Comparison of ENCODE assay signal across 19 cellular contexts in genomic region chr1:226397011-226397926, GRCh38. TPM values are rescaled to one million over a fixed set of nuclear protein-coding genes. Genes with fewer than 3 reads are reported as not detected.
DNase-seq lines count a peak whose midpoint lies in the region; ATAC-seq, FAIRE-seq and TF ChIP-seq lines count a peak whose summit lies in the region.
"Had no signal": no experiment of that assay in that cellular context is flagged by ENCODE, and none has a peak within 500 bp of the region (broad histone marks: within the 10 kb centered on the region; RNA-seq: fewer than 3 reads in every experiment).

No MANE protein-coding gene starts in this region.

- H3K36me3 Mint-ChIP-seq in activated T-cell treated with anti-CD3 and anti-CD28 coated beads, Interleukin-2, amount 50 U/mL, for 4 hours (ENCODE audit: insufficient read depth), result peaks cover 52% of the 10 kb centered on the region

- peaks cover 9% of the 10 kb centered on the region for H3K79me1 ChIP-seq in H1 (ENCODE audit: low read depth, low read length)

- no peak overlapping the region for H2AFZ ChIP-seq in H1 (ENCODE audit: low read length)

- H3K4ac ChIP-seq in H1 (replicated peaks; ENCODE audit: insufficient read length, low read depth, low read length), result no peak overlapping the region

- H3K23me2 ChIP-seq in H1 (ENCODE audit: low read depth, low read length), result no peaks in the 10 kb centered on the region

- no peak for TF ChIP-seq RAD21 in H1 (IDR thresholded peaks at IDR 0.05 in 1 of 2, conservative IDR thresholded peaks at IDR 0.05 in 1 of 2; ENCODE audit: low read depth in 2 of 2, low read length in 2 of 2)
- no peak for TF ChIP-seq RAD21 in liver (IDR thresholded peaks at IDR 0.05)

- no peak overlapping the region for H3K4me2 ChIP-seq in H1 (ENCODE audit: insufficient read depth in 1 of 2, low read depth in 2 of 2, low read length in 2 of 2)
- peak overlapping the region; percentile 38 for H3K4me2 ChIP-seq in skeletal muscle satellite cell (ENCODE audit: low read length)

- H4K8ac ChIP-seq in H1 (ENCODE audit: extremely low read depth, insufficient read depth, low read length), result 0 out of 2 replicates have a peak overlapping the region, but pooled peaks have one; percentile 11

- peaks cover 16 to 24% of the 10 kb centered on the region in 2 experiments for H4K20me1 ChIP-seq in H1 (replicated peaks in 1 of 2; ENCODE audit: control insufficient read depth in 1 of 2, insufficient read depth in 2 of 2, low read length in 2 of 2)

- POLR2A ChIA-PET in H1 (lab: Charles Lee; ENCODE audit: partially characterized antibody), result no interaction called here

- H2AK5ac ChIP-seq in H1 (ENCODE audit: low read depth, low read length), result no peak overlapping the region

- no peak for TF ChIP-seq CTCF in H1 (IDR thresholded peaks at IDR 0.05; ENCODE audit: control extremely low read depth in 1 of 3, insufficient read depth in 1 of 3, low read depth in 1 of 3, low read length in 3 of 3)
- TF ChIP-seq CTCF in liver (IDR thresholded peaks at IDR 0.05; ENCODE audit: low read depth, low read length, missing input control), result no peak

- H3K27ac ChIP-seq in H1 (ENCODE audit: low read depth, low read length) (no peak overlapping the region), liver (ENCODE audit: low read depth in 1 of 2, low read length in 2 of 2) (peak overlapping the region in 1 of 2 donors; percentile 64)
- H3K27ac ChIP-seq: thoracic aorta had no signal

- no peak overlapping the region for H2BK20ac ChIP-seq in H1 (ENCODE audit: low read length)

- ATAC-seq in activated T-cell treated with anti-CD3 and anti-CD28 coated beads, Interleukin-2, amount 50 U/mL, for 4 hours, result no peak
- ATAC-seq: activated T-helper 17 cell treated with anti-CD3 and anti-CD28 coated beads, Interleukin-2, amount 50 U/mL, for 72 hours had no signal

- peak; percentile 40 for DNase-seq in activated CD8-positive, alpha-beta memory T cell treated with anti-CD3 and anti-CD28 coated beads for 24 hours
- DNase-seq in activated CD8-positive, alpha-beta memory T cell treated with anti-CD3 and anti-CD28 coated beads, Interleukin-2, amount 50 U/mL, for 4 hours, result no peak
- DNase-seq in H1 (ENCODE audit: low read depth in 1 of 2, low spot score in 2 of 2) (no peak), OCI-M1 (lab: John Stamatoyannopoulos, UW) (no peak)
- DNase-seq in stimulated activated naive CD4-positive, alpha-beta T cell (lab: John Stamatoyannopoulos, UW), result no peak
- DNase-seq in activated T-cell treated with anti-CD3 and anti-CD28 coated beads, Interleukin-2, amount 50 U/mL, for 4 hours, result no peak
- DNase-seq: 8988T; activated CD4-positive, alpha-beta T cell treated with anti-CD3 and anti-CD28 coated beads, Interleukin-2, amount 50 U/mL, for 4 hours; anterior cingulate cortex; C1 segment of cervical spinal cord; DMS79 treated with DMSO at 0.1 percent for 48 hours; GOT3; nucleus accumbens; SHP77 had no signal

- H3K27me3 Mint-ChIP-seq in activated T-cell treated with anti-CD3 and anti-CD28 coated beads, Interleukin-2, amount 50 U/mL, for 4 hours (ENCODE audit: low read depth), result no peaks in the 10 kb centered on the region
- H3K27me3 Mint-ChIP-seq: activated T-helper 17 cell treated with anti-CD3 and anti-CD28 coated beads, Interleukin-2, amount 50 U/mL, for 72 hours; dendritic cell treated with granulocyte-macrophage colony-stimulating factor and Interleukin-4, amounts not matched to agents 40 ng/mL and 50 ng/mL, for 4 days had no signal

- H2BK12ac ChIP-seq in H1 (ENCODE audit: low read depth, low read length), result no peak overlapping the region; the same call in 1 of the 2 replicates

- 85% methylated on average over 8 of the region's 8 CpGs; no CpG with 5 or more reads in 1 of the 2 experiments for WGBS in H1 (ENCODE audit: extremely low coverage in 1 of 2, insufficient coverage in 1 of 2, insufficient read length in 1 of 2, insufficient replicate concordance in 2 of 2, low coverage in 1 of 2, low lambda C conversion rate in 2 of 2, missing lambda C conversion rate in 1 of 2), 2 experiments
- WGBS in liver, result 41% methylated on average over 8 of the region's 8 CpGs

- peaks cover 41% of the 10 kb centered on the region for H3K4me1 Mint-ChIP-seq in activated T-cell treated with anti-CD3 and anti-CD28 coated beads, Interleukin-2, amount 50 U/mL, for 4 hours (ENCODE audit: low read depth)

- H3K4me1 ChIP-seq in H1 (replicated peaks in 1 of 4; ENCODE audit: control insufficient read depth in 3 of 4, insufficient read depth in 4 of 4, low read length in 3 of 4) (no peaks in the 10 kb centered on the region; a peak in 2 of 7 replicates), liver (ENCODE audit: control insufficient read depth in 4 of 4, insufficient read depth in 4 of 4, low read length in 3 of 4) (peaks cover 3 to 23% (median 18%) of the 10 kb centered on the region in 4 donors), skeletal muscle satellite cell (ENCODE audit: control insufficient read depth, insufficient read depth, low read length) (peaks cover 5% of the 10 kb centered on the region)

- H3K9ac ChIP-seq in H1 (replicated peaks in 1 of 4; ENCODE audit: extremely low read depth in 1 of 4, low read depth in 3 of 4, low read length in 3 of 4) (no peak overlapping the region), liver (ENCODE audit: low read depth in 1 of 2, low read length in 2 of 2) (no peak overlapping the region), skeletal muscle satellite cell (ENCODE audit: low read depth, low read length) (no peak overlapping the region)

- H2BK120ac ChIP-seq in H1 (replicated peaks; ENCODE audit: low read depth, low read length), result no peak overlapping the region

- no peak overlapping the region for H3K14ac ChIP-seq in H1 (ENCODE audit: insufficient read length)

- H3K4me3 Mint-ChIP-seq in activated T-cell treated with anti-CD3 and anti-CD28 coated beads, Interleukin-2, amount 50 U/mL, for 4 hours, result no peak overlapping the region
- H3K4me3 Mint-ChIP-seq: activated T-helper 17 cell treated with anti-CD3 and anti-CD28 coated beads, Interleukin-2, amount 50 U/mL, for 72 hours; dendritic cell treated with granulocyte-macrophage colony-stimulating factor and Interleukin-4, amounts not matched to agents 40 ng/mL and 50 ng/mL, for 4 days had no signal

- H3K36me3 ChIP-seq in H1 (ENCODE audit: control insufficient read depth in 2 of 4, insufficient read depth in 4 of 4, low read length in 3 of 4), result peaks cover 18 to 76% (median 38%) of the 10 kb centered on the region in 4 experiments
- H3K36me3 ChIP-seq in liver (ENCODE audit: control insufficient read depth in 4 of 4, insufficient read depth in 3 of 4, low read depth in 1 of 4, low read length in 3 of 4), result peaks cover 9 to 35% (median 19%) of the 10 kb centered on the region in 4 donors
- H3K36me3 ChIP-seq in skeletal muscle satellite cell (ENCODE audit: insufficient read depth, low read length), result peaks cover 39% of the 10 kb centered on the region

- FAIRE-seq in H1 (lab: Jason Lieb, UNC), result no peak

- H3K18ac ChIP-seq in H1 (ENCODE audit: extremely low read depth, low read length), result no peak overlapping the region

- CTCF ChIA-PET in H1 (lab: Charles Lee; ENCODE audit: partially characterized antibody), result interaction anchor here (1.7 kb wide), 1 partner anchor 9 kb away, joined by 5 read pairs; no protein-coding TSS in a partner anchor

- no peak overlapping the region for H2BK5ac ChIP-seq in H1 (ENCODE audit: low read depth, low read length)

- H3K56ac ChIP-seq in H1 (replicated peaks; ENCODE audit: insufficient read length, low read depth, low read length), result no peak overlapping the region

- H3K9me3 Mint-ChIP-seq in activated T-cell treated with anti-CD3 and anti-CD28 coated beads, Interleukin-2, amount 50 U/mL, for 4 hours, result no peaks in the 10 kb centered on the region
- H3K9me3 Mint-ChIP-seq: activated T-helper 17 cell treated with anti-CD3 and anti-CD28 coated beads, Interleukin-2, amount 50 U/mL, for 72 hours; dendritic cell treated with granulocyte-macrophage colony-stimulating factor and Interleukin-4, amounts not matched to agents 40 ng/mL and 50 ng/mL, for 4 days had no signal

- H4K91ac ChIP-seq in H1 (replicated peaks; ENCODE audit: insufficient read length, low read length), result no peak overlapping the region

- no peak overlapping the region for H2BK15ac ChIP-seq in H1 (ENCODE audit: low read length)

- no peaks in the 10 kb centered on the region for H3K9me3 ChIP-seq in H1 (ENCODE audit: insufficient read depth in 2 of 2, low read depth in 1 of 2, low read length in 1 of 2)
- no peaks in the 10 kb centered on the region for H3K9me3 ChIP-seq in liver (ENCODE audit: control insufficient read depth in 4 of 4, low read length in 3 of 4)
- no peaks in the 10 kb centered on the region for H3K9me3 ChIP-seq in skeletal muscle satellite cell (replicated peaks; ENCODE audit: low read length)
- H3K9me3 ChIP-seq: thoracic aorta had no signal

- H3K27me3 ChIP-seq in H1 (replicated peaks in 1 of 4; ENCODE audit: control insufficient read depth in 3 of 4, extremely low read depth in 1 of 4, insufficient read depth in 3 of 4, low read length in 3 of 4), result no peaks in the 10 kb centered on the region
- no peaks in the 10 kb centered on the region for H3K27me3 ChIP-seq in liver (ENCODE audit: control insufficient read depth in 4 of 4, insufficient read depth in 4 of 4, low read length in 3 of 4)
- H3K27me3 ChIP-seq in skeletal muscle satellite cell (ENCODE audit: control insufficient read depth, insufficient read depth, low read length), result no peaks in the 10 kb centered on the region

- H3K4me3 ChIP-seq in H1 (ENCODE audit: extremely low read depth in 1 of 4, insufficient read depth in 2 of 4, low read depth in 3 of 4, low read length in 4 of 4), result no peak overlapping the region
- no peak overlapping the region for H3K4me3 ChIP-seq in liver (ENCODE audit: low read depth in 1 of 3, low read length in 3 of 3)
- no peak overlapping the region for H3K4me3 ChIP-seq in skeletal muscle satellite cell (ENCODE audit: low read length)
- H3K4me3 ChIP-seq: thoracic aorta had no signal

- no peak overlapping the region for H4K5ac ChIP-seq in H1 (ENCODE audit: insufficient read length, low read depth, low read length)

- no peak for TF ChIP-seq POLR2A in H1 (IDR thresholded peaks at IDR 0.05; ENCODE audit: control extremely low read depth in 1 of 2, low read depth in 2 of 2, low read length in 2 of 2)

- H3K23ac ChIP-seq in H1 (ENCODE audit: insufficient read length), result no peak overlapping the region

- no peak for TF ChIP-seq EP300 in H1 (IDR thresholded peaks at IDR 0.05; ENCODE audit: borderline replicate concordance in 1 of 2, low read depth in 2 of 2, low read length in 2 of 2)

- peaks cover 16 to 98% of the 10 kb centered on the region in 2 experiments for H3K79me2 ChIP-seq in H1 (ENCODE audit: control insufficient read depth in 1 of 2, insufficient read depth in 2 of 2, low read length in 2 of 2)

RNA-seq across cellular contexts. Expression of gene PARP1, which starts 10.6 kb away (rescaled TPM):
- total RNA-seq in H1 (2021; fragmentation: NEBNext Ultra II Directional; extraction: Animal tissue kit (Norgen Biotek cat#: 25700)), result 408 and 416 TPM in 2 replicates
- polyA plus RNA-seq in H1 (2011; rRNA removed) (441 and 711 TPM in 2 replicates), liver (10 to 100 TPM; 39.2 to 48.4 TPM)
- polyA plus RNA-seq in H1 (2011; cell fraction: cytosol; rRNA removed), result 578 TPM
- polyA plus RNA-seq in H1 (2011; cell fraction: nucleus; rRNA removed), result 551 TPM
- polyA plus RNA-seq in H1 (2012, experiment 1 of 2), result 318 to 335 TPM (median 328 TPM) in 4 replicates
- polyA plus RNA-seq in H1 (2012, experiment 2 of 2), result 58.8 TPM
- polyA plus RNA-seq in H1 (2013, experiment 1 of 2), result 354 TPM
- 356 TPM for polyA plus RNA-seq in H1 (2013, experiment 2 of 2)
- 516 and 569 TPM in 2 replicates for polyA minus RNA-seq in H1 (2011; rRNA and poly(A)+ RNA removed)
- polyA minus RNA-seq in H1 (2011; cell fraction: cytosol; rRNA and poly(A)+ RNA removed), result 222 TPM
- polyA minus RNA-seq in H1 (2011; cell fraction: nucleus; rRNA and poly(A)+ RNA removed), result 286 TPM
- 100 to 1,000 TPM in 1 of 2 donors, 10 to 100 TPM in 1; 72.2 to 108 TPM for total RNA-seq in liver
- total RNA-seq in skeletal muscle satellite cell (2012; rRNA removed), result 71.0 and 80.8 TPM in 2 replicates
- 100 to 1,000 TPM; 209 to 218 (median 213) TPM for total RNA-seq in activated T-cell treated with anti-CD3 and anti-CD28 coated beads, Interleukin-2, amount 50 U/mL, for 4 hours
